ENCODE assay signal across 1 cellular context in genomic region chr1:107597290-107597689, GRCh38.
TF ChIP-seq lines count a peak whose summit lies in the region.

No MANE protein-coding gene starts in this region.

TF ChIP-seq in HepG2, 621 proteins besides CTCF, POLR2A, EP300 and RAD21 (continued from another document and continues in another):
- TF ChIP-seq MTA1 (CRISPR knock-in tag; IDR thresholded peaks at IDR 0.05; ENCODE audit: borderline replicate concordance) (no peak), ZNF557 (CRISPR knock-in tag; IDR thresholded peaks at IDR 0.05) (no peak), GPN1 (CRISPR knock-in tag; IDR thresholded peaks at IDR 0.05; ENCODE audit: borderline replicate concordance) (no peak), CAMTA2 (CRISPR knock-in tag; IDR thresholded peaks at IDR 0.05; ENCODE audit: borderline replicate concordance) (no peak), ZNF18 (CRISPR knock-in tag; IDR thresholded peaks at IDR 0.05; ENCODE audit: insufficient replicate concordance) (no peak), EZH2 (conservative IDR thresholded peaks at IDR 0.05; ENCODE audit: low read depth, low read length) (no peak), ZKSCAN8 (CRISPR knock-in tag; IDR thresholded peaks at IDR 0.05; ENCODE audit: borderline replicate concordance) (peak; percentile 20; the same call in 1 of the 2 replicates), GATA4 (IDR thresholded peaks at IDR 0.05; ENCODE audit: borderline replicate concordance, low read depth) (peak; percentile 89; the same call in 1 of the 2 replicates), ARNT2 (CRISPR knock-in tag; IDR thresholded peaks at IDR 0.05; ENCODE audit: low read depth) (no peak), MIER2 (CRISPR knock-in tag; IDR thresholded peaks at IDR 0.05) (0 out of 2 replicates have a peak, but pooled peaks have one; percentile 18), ZNF234 (CRISPR knock-in tag; conservative IDR thresholded peaks at IDR 0.05) (no peak), PLRG1 (conservative IDR thresholded peaks at IDR 0.05) (no peak), ZNF83 (CRISPR knock-in tag; IDR thresholded peaks at IDR 0.05; ENCODE audit: borderline replicate concordance) (no peak), ASH2L (IDR thresholded peaks at IDR 0.05; ENCODE audit: insufficient read length, low read depth, low read length) (peak; percentile 57), THRA (CRISPR knock-in tag; IDR thresholded peaks at IDR 0.05; ENCODE audit: borderline replicate concordance) (peak; percentile 88), MAFG (CRISPR knock-in tag; IDR thresholded peaks at IDR 0.05) (no peak), ZNF713 (CRISPR knock-in tag; IDR thresholded peaks at IDR 0.05) (no peak), NR2F2 (IDR thresholded peaks at IDR 0.05; ENCODE audit: borderline replicate concordance, low read depth) (peak; percentile 82), CEBPZ (IDR thresholded peaks at IDR 0.05; ENCODE audit: low read length) (no peak), ATF7 (IDR thresholded peaks at IDR 0.05) (no peak), ATF7 (CRISPR knock-in tag; IDR thresholded peaks at IDR 0.05) (no peak), IRX3 (CRISPR knock-in tag; IDR thresholded peaks at IDR 0.05; ENCODE audit: borderline replicate concordance, low read depth) (no peak), IKZF5 (CRISPR knock-in tag; IDR thresholded peaks at IDR 0.05) (no peak), ZNF124 (CRISPR knock-in tag; IDR thresholded peaks at IDR 0.05) (no peak), MTF1 (CRISPR knock-in tag; IDR thresholded peaks at IDR 0.05) (no peak), ZNF615 (CRISPR knock-in tag; IDR thresholded peaks at IDR 0.05; ENCODE audit: borderline replicate concordance) (no peak), PITX1 (CRISPR knock-in tag; IDR thresholded peaks at IDR 0.05) (0 out of 2 replicates have a peak, but pooled peaks have one; percentile 55), MIXL1 (CRISPR knock-in tag; IDR thresholded peaks at IDR 0.05) (peak; percentile 77; the same call in 1 of the 2 replicates), FOXO4 (CRISPR knock-in tag; conservative IDR thresholded peaks at IDR 0.05) (no peak), GATAD1 (CRISPR knock-in tag; IDR thresholded peaks at IDR 0.05) (no peak), SNAPC5 (CRISPR knock-in tag; IDR thresholded peaks at IDR 0.05; ENCODE audit: borderline replicate concordance) (no peak), PATZ1 (CRISPR knock-in tag; IDR thresholded peaks at IDR 0.05) (no peak), FLYWCH1 (CRISPR knock-in tag; IDR thresholded peaks at IDR 0.05) (no peak), NR2F6 (IDR thresholded peaks at IDR 0.05) (peak; percentile 85), NR2F6 (CRISPR knock-in tag; IDR thresholded peaks at IDR 0.05) (peak; percentile 78), TOE1 (CRISPR knock-in tag; IDR thresholded peaks at IDR 0.05) (no peak), ZBTB46 (CRISPR knock-in tag; IDR thresholded peaks at IDR 0.05; ENCODE audit: borderline replicate concordance) (no peak), ZMYM2 (CRISPR knock-in tag; IDR thresholded peaks at IDR 0.05) (no peak), HES4 (CRISPR knock-in tag; IDR thresholded peaks at IDR 0.05; ENCODE audit: borderline replicate concordance) (no peak), ZNF558 (CRISPR knock-in tag; IDR thresholded peaks at IDR 0.05; ENCODE audit: borderline replicate concordance) (no peak), ZNF7 (CRISPR knock-in tag; IDR thresholded peaks at IDR 0.05) (no peak), ZNF891 (CRISPR knock-in tag; IDR thresholded peaks at IDR 0.05) (no peak), ZNF629 (CRISPR knock-in tag; conservative IDR thresholded peaks at IDR 0.05) (no peak), TBP (CRISPR knock-in tag; IDR thresholded peaks at IDR 0.05) (no peak), SETDB1 (CRISPR knock-in tag; IDR thresholded peaks at IDR 0.05; ENCODE audit: borderline replicate concordance) (no peak), ZFP41 (CRISPR knock-in tag; IDR thresholded peaks at IDR 0.05; ENCODE audit: borderline replicate concordance) (no peak), ZNF678 (CRISPR knock-in tag; IDR thresholded peaks at IDR 0.05) (no peak)
